Comparison of ENCODE assay signal across 11 cellular contexts in the genomic region with DNA sequence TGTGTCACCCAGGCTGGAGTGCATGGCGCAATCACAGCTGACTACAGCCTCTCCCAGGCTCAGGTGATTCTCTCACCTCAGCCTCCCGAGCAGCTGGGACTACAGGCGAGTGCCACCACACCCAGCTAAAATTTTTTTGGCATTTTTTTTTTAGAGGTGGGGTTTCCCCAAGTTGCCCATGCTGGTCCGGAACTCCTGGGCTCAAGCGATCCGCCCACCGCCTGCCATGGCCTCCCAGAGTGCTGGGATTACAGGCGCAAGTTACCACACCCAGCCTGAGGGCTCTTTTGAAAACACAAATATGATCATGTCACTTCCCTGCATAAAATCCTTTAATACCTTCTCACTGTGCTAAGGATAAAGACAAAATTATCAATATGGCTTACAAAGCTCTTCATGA.
DNase-seq lines count a peak whose midpoint lies in the region; ATAC-seq, FAIRE-seq and TF ChIP-seq lines count a peak whose summit lies in the region.
"Had no signal": no experiment of that assay in that cellular context is flagged by ENCODE, and none has a peak within 500 bp of the region (broad histone marks: within the 10 kb centered on the region; RNA-seq: fewer than 3 reads in every experiment).

No MANE protein-coding gene starts in this region.

- H3K23me2 ChIP-seq in H1 (ENCODE audit: low read depth, low read length) = no peaks in the 10 kb centered on the region

- FAIRE-seq in H1 (lab: Jason Lieb, UNC) = no peak
- FAIRE-seq: pancreas had no signal

- H3K79me2 ChIP-seq in OCI-LY7 (ENCODE audit: insufficient read depth, low read depth, low read length) (no peaks in the 10 kb centered on the region), H1 (ENCODE audit: control insufficient read depth in 1 of 2, insufficient read depth in 2 of 2, low read length in 2 of 2) (no peaks in the 10 kb centered on the region)

- POLR2A ChIA-PET in OCI-LY7 (lab: Charles Lee) = interaction anchor here (0.6 to 1.5 kb wide), 3 partner anchors 10 to 41 kb away, joined by 3 to 7 read pairs (median 3); no protein-coding TSS in a partner anchor
- POLR2A ChIA-PET in H1 (lab: Charles Lee; ENCODE audit: partially characterized antibody) = interaction anchor here (0.6 to 4.4 kb wide), 3 partner anchors 11 to 331 kb away, joined by 3 to 20 read pairs (median 3); no protein-coding TSS in a partner anchor

- no peak overlapping the region for H2AK5ac ChIP-seq in H1 (ENCODE audit: low read depth, low read length)

- H3K9me3 ChIP-seq in OCI-LY7 (ENCODE audit: low read length) (no peaks in the 10 kb centered on the region), H1 (ENCODE audit: insufficient read depth in 2 of 2, low read depth in 1 of 2, low read length in 1 of 2) (no peaks in the 10 kb centered on the region), psoas muscle (no peaks in the 10 kb centered on the region)
- H3K9me3 ChIP-seq: pancreas had no signal

- no peak overlapping the region for H2BK120ac ChIP-seq in H1 (replicated peaks; ENCODE audit: low read depth, low read length)

- ATAC-seq in psoas muscle (no peak), GM18520 (IDR thresholded peaks at IDR 0.05; ENCODE audit: unreplicated experiment) (no peak), GM19463 (IDR thresholded peaks at IDR 0.05; ENCODE audit: unreplicated experiment) (no peak), GM21390 (IDR thresholded peaks at IDR 0.05; ENCODE audit: unreplicated experiment) (no peak)

- no peaks in the 10 kb centered on the region for H3K79me1 ChIP-seq in H1 (ENCODE audit: low read depth, low read length)

- no TSS peak for BruUV-seq in OCI-LY7 (replicated peaks; lab: Mats Ljungman, UMichigan)

- H2AFZ ChIP-seq in OCI-LY7 (ENCODE audit: low read length) = no peak overlapping the region
- H2AFZ ChIP-seq in H1 (ENCODE audit: low read length) = no peak overlapping the region
- H2AFZ ChIP-seq: PC-9 had no signal

- H3K4ac ChIP-seq in H1 (replicated peaks; ENCODE audit: insufficient read length, low read depth, low read length) = no peak overlapping the region

- no peak overlapping the region for H2BK20ac ChIP-seq in H1 (ENCODE audit: low read length)

- H3K27me3 ChIP-seq in H1 (replicated peaks in 1 of 4; ENCODE audit: control insufficient read depth in 3 of 4, extremely low read depth in 1 of 4, insufficient read depth in 3 of 4, low read length in 3 of 4) (no peaks in the 10 kb centered on the region; a peak in 1 of 7 replicates), psoas muscle (ENCODE audit: insufficient read depth in 3 of 3, low read length in 2 of 3) (no peaks in the 10 kb centered on the region)
- H3K27me3 ChIP-seq: pancreas had no signal

- H3K4me3 ChIP-seq in OCI-LY7 (ENCODE audit: low read depth, low read length, poor library complexity, severe bottlenecking) (no peak overlapping the region), H1 (ENCODE audit: extremely low read depth in 1 of 4, insufficient read depth in 2 of 4, low read depth in 3 of 4, low read length in 4 of 4) (no peak overlapping the region), psoas muscle (no peak overlapping the region)
- H3K4me3 ChIP-seq: pancreas, PC-9 had no signal

- TF ChIP-seq RAD21 in H1 (IDR thresholded peaks at IDR 0.05 in 1 of 2, conservative IDR thresholded peaks at IDR 0.05 in 1 of 2; ENCODE audit: low read depth in 2 of 2, low read length in 2 of 2) = no peak

- intact Hi-C loops in OCI-LY7 (cut with micrococcal nuclease; ENCODE audit: unreplicated experiment) = loop anchor here (5.0 kb wide), 1 partner anchor 132 kb away; a partner anchor contains a TSS
- intact Hi-C loops in psoas muscle (cut with DNase I) = no loop called here

- H3K4me1 ChIP-seq in OCI-LY7 (ENCODE audit: insufficient read depth, low read length, poor library complexity, severe bottlenecking) (peaks cover 67% of the 10 kb centered on the region), H1 (replicated peaks in 1 of 4; ENCODE audit: control insufficient read depth in 3 of 4, insufficient read depth in 4 of 4, low read length in 3 of 4) (peaks cover 0 to 3% (median 0%) of the 10 kb centered on the region in 4 experiments; a peak in 2 of 7 replicates), psoas muscle (peaks cover 15% of the 10 kb centered on the region)

- no peak overlapping the region for H4K91ac ChIP-seq in H1 (replicated peaks; ENCODE audit: insufficient read length, low read length)

- no peak for TF ChIP-seq POLR2A in H1 (IDR thresholded peaks at IDR 0.05; ENCODE audit: control extremely low read depth in 1 of 2, low read depth in 2 of 2, low read length in 2 of 2)

- no peak overlapping the region for H2BK15ac ChIP-seq in H1 (ENCODE audit: low read length)

- no peak overlapping the region for H2BK12ac ChIP-seq in H1 (ENCODE audit: low read depth, low read length)

- no peak overlapping the region for H4K5ac ChIP-seq in H1 (ENCODE audit: insufficient read length, low read depth, low read length)

- no peak overlapping the region for H3K9ac ChIP-seq in H1 (replicated peaks in 1 of 4; ENCODE audit: extremely low read depth in 1 of 4, low read depth in 3 of 4, low read length in 3 of 4)

- DNase-seq in Daoy (ENCODE audit: low read depth) (peak; percentile 30), OCI-LY7 (ENCODE audit: low spot score) (no peak), H1 (ENCODE audit: low read depth in 1 of 2, low spot score in 2 of 2) (no peak), psoas muscle (no peak)
- DNase-seq: activated gamma-delta T cell, DMS153, pancreas, PC-9 had no signal

- no peak overlapping the region for H3K18ac ChIP-seq in H1 (ENCODE audit: extremely low read depth, low read length)

- H3K9me2 ChIP-seq in OCI-LY7 (ENCODE audit: insufficient read depth, low read length) = no peaks in the 10 kb centered on the region

- H3K4me2 ChIP-seq in OCI-LY7 (ENCODE audit: low read length) = peak overlapping the region; percentile 54; the same call in 1 of the 2 replicates
- no peak overlapping the region for H3K4me2 ChIP-seq in H1 (ENCODE audit: insufficient read depth in 1 of 2, low read depth in 2 of 2, low read length in 2 of 2)
- H3K4me2 ChIP-seq: PC-9 had no signal

- H3K27ac ChIP-seq in OCI-LY7 (ENCODE audit: low read depth, low read length, poor library complexity, severe bottlenecking) (no peak overlapping the region), H1 (ENCODE audit: low read depth, low read length) (no peak overlapping the region), psoas muscle (peak overlapping the region; percentile 6)
- H3K27ac ChIP-seq: PC-9 had no signal

- H3K23ac ChIP-seq in H1 (ENCODE audit: insufficient read length) = no peak overlapping the region

- no peak overlapping the region for H2BK5ac ChIP-seq in H1 (ENCODE audit: low read depth, low read length)

- H4K8ac ChIP-seq in H1 (ENCODE audit: extremely low read depth, insufficient read depth, low read length) = no peak overlapping the region

- CTCF ChIA-PET in OCI-LY7 (lab: Charles Lee; ENCODE audit: unreplicated experiment) (interaction anchor here (1.2 to 1.3 kb wide), 2 partner anchors 13 to 17 kb away, joined by 3 to 5 read pairs; no protein-coding TSS in a partner anchor), H1 (lab: Charles Lee; ENCODE audit: partially characterized antibody) (interaction anchor here (0.6 to 2.5 kb wide), 5 partner anchors 21 to 419 kb away, joined by 3 to 7 read pairs (median 4); no protein-coding TSS in a partner anchor)

- H4K20me1 ChIP-seq in OCI-LY7 (ENCODE audit: insufficient read depth, low read length) (no peaks in the 10 kb centered on the region), H1 (replicated peaks in 1 of 2; ENCODE audit: control insufficient read depth in 1 of 2, insufficient read depth in 2 of 2, low read length in 2 of 2) (no peaks in the 10 kb centered on the region)

- WGBS in H1 (ENCODE audit: extremely low coverage in 1 of 2, insufficient coverage in 1 of 2, insufficient read length in 1 of 2, insufficient replicate concordance in 2 of 2, low coverage in 1 of 2, low lambda C conversion rate in 2 of 2, missing lambda C conversion rate in 1 of 2), 2 experiments = 93% methylated on average over 8 of the region's 8 CpGs; no CpG with 5 or more reads in 1 of the 2 experiments
- 85 to 91% (median 88%) methylated on average over 8 of the region's 8 CpGs for WGBS in psoas muscle, 3 donors

- H3K56ac ChIP-seq in H1 (replicated peaks; ENCODE audit: insufficient read length, low read depth, low read length) = no peak overlapping the region

- H3K14ac ChIP-seq in H1 (ENCODE audit: insufficient read length) = no peak overlapping the region

- no peaks in the 10 kb centered on the region for H3K36me3 ChIP-seq in OCI-LY7 (ENCODE audit: insufficient read depth, low read length)
- H3K36me3 ChIP-seq in H1 (ENCODE audit: control insufficient read depth in 2 of 4, insufficient read depth in 4 of 4, low read length in 3 of 4) = no peaks in the 10 kb centered on the region
- H3K36me3 ChIP-seq in psoas muscle (ENCODE audit: insufficient read depth in 1 of 2, low read depth in 1 of 2) = no peaks in the 10 kb centered on the region
- H3K36me3 ChIP-seq: pancreas had no signal

- TF ChIP-seq EP300 in H1 (IDR thresholded peaks at IDR 0.05; ENCODE audit: borderline replicate concordance in 1 of 2, low read depth in 2 of 2, low read length in 2 of 2) = no peak

- no peak for TF ChIP-seq CTCF in OCI-LY7 (conservative IDR thresholded peaks at IDR 0.05; ENCODE audit: low read length)
- no peak for TF ChIP-seq CTCF in H1 (IDR thresholded peaks at IDR 0.05; ENCODE audit: control extremely low read depth in 1 of 3, insufficient read depth in 1 of 3, low read depth in 1 of 3, low read length in 3 of 3)
- TF ChIP-seq CTCF in psoas muscle (IDR thresholded peaks at IDR 0.05) = no peak

TF ChIP-seq in H1, 55 proteins besides CTCF, POLR2A, EP300 and RAD21:
- TF ChIP-seq CTBP2 (IDR thresholded peaks at IDR 0.05; ENCODE audit: borderline replicate concordance, insufficient read depth, insufficient read length, low read length) (no peak), CEBPB (IDR thresholded peaks at IDR 0.05; ENCODE audit: low read depth, low read length) (peak; percentile 60)
